15 cellular contexts compared by ENCODE assay signal in the genomic region with DNA sequence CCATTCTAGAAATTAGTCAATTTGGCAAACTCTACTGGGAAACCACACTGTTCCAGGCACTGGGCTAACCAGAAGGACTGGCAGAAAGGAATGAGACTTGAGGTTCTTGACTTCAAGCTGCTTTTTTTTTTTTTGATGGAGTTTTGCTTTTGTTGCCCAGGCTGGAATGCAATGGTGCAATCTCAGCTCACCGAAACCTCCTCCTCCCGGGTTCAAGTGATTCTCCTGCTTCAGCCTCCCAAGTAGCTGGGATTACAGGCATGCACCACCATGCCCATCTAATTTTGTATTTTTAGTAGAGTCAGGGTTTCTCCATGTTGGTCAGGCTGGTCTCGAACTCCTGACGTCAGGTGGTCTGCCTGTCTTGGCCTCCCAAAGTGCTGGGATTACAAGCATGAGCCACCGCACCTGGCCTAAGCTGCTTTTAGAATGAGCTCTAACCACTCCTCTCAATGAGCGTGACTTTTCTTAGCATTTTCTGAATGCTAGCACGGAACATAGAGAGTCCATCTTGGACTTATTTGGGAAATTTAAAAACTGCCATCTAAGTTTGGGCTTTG. TPM values are rescaled to one million over a fixed set of nuclear protein-coding genes. Genes with fewer than 3 reads are reported as not detected.
"Had no signal": no experiment of that assay in that cellular context is flagged by ENCODE, and none has a peak within 500 bp of the region (broad histone marks: within the 10 kb centered on the region; RNA-seq: fewer than 3 reads in every experiment).

No MANE protein-coding gene starts in this region.

RNA-seq across cellular contexts. Expression of a gene that starts 14.7 kb away (rescaled TPM):
- total RNA-seq: activated B cell treated with CpG ODN at 0.5 μM for 24 hours; activated CD4-positive, alpha-beta memory T cell treated with anti-CD3 and anti-CD28 coated beads for 36 hours; activated CD4-positive, alpha-beta memory T cell treated with anti-CD3 and anti-CD28 coated beads, Interleukin-2, amount 10 ng/mL, durations not matched to agents 7 days and 5 days; activated CD4-positive, alpha-beta T cell treated with anti-CD3 and anti-CD28 coated beads for 36 hours; activated CD4-positive, alpha-beta T cell treated with anti-CD3 and anti-CD28 coated beads, Interleukin-2, amount 10 ng/mL, durations not matched to agents 24 days and 14 days; activated CD4-positive, alpha-beta T cell treated with anti-CD3 and anti-CD28 coated beads, Interleukin-2, amount 10 ng/mL, durations not matched to agents 7 days and 5 days; activated CD8-positive, alpha-beta memory T cell treated with anti-CD3 and anti-CD28 coated beads for 36 hours; activated CD8-positive, alpha-beta memory T cell treated with anti-CD3 and anti-CD28 coated beads, Interleukin-2, amount 10 ng/mL, durations not matched to agents 7 days and 5 days; activated CD8-positive, alpha-beta T cell treated with anti-CD3 and anti-CD28 coated beads for 36 hours; activated CD8-positive, alpha-beta T cell treated with anti-CD3 and anti-CD28 coated beads, Interleukin-2, amount 10 ng/mL, durations not matched to agents 7 days and 5 days; T-helper 1 cell treated with Interleukin-12 subunit alpha and Interleukin-12 subunit beta and Interleukin-4 antibody, amounts not matched to agents 30 ng/mL and 1 ng/mL, for 36 hours; T-helper 17 cell; T-helper 2 cell treated with Interferon-gamma antibody and Interleukin-4, amounts not matched to agents 100 ng/mL and 5 ng/mL, for 36 hours had no signal

RNA-seq across cellular contexts. Expression of a gene that starts 39.9 kb away (rescaled TPM):
- total RNA-seq: activated B cell treated with CpG ODN at 0.5 μM for 24 hours; activated CD4-positive, alpha-beta memory T cell treated with anti-CD3 and anti-CD28 coated beads for 36 hours; activated CD4-positive, alpha-beta memory T cell treated with anti-CD3 and anti-CD28 coated beads, Interleukin-2, amount 10 ng/mL, durations not matched to agents 7 days and 5 days; activated CD4-positive, alpha-beta T cell treated with anti-CD3 and anti-CD28 coated beads for 36 hours; activated CD4-positive, alpha-beta T cell treated with anti-CD3 and anti-CD28 coated beads, Interleukin-2, amount 10 ng/mL, durations not matched to agents 24 days and 14 days; activated CD4-positive, alpha-beta T cell treated with anti-CD3 and anti-CD28 coated beads, Interleukin-2, amount 10 ng/mL, durations not matched to agents 7 days and 5 days; activated CD8-positive, alpha-beta memory T cell treated with anti-CD3 and anti-CD28 coated beads for 36 hours; activated CD8-positive, alpha-beta memory T cell treated with anti-CD3 and anti-CD28 coated beads, Interleukin-2, amount 10 ng/mL, durations not matched to agents 7 days and 5 days; activated CD8-positive, alpha-beta T cell treated with anti-CD3 and anti-CD28 coated beads for 36 hours; activated CD8-positive, alpha-beta T cell treated with anti-CD3 and anti-CD28 coated beads, Interleukin-2, amount 10 ng/mL, durations not matched to agents 7 days and 5 days; T-cell; T-helper 1 cell treated with Interleukin-12 subunit alpha and Interleukin-12 subunit beta and Interleukin-4 antibody, amounts not matched to agents 30 ng/mL and 1 ng/mL, for 36 hours; T-helper 17 cell; T-helper 2 cell treated with Interferon-gamma antibody and Interleukin-4, amounts not matched to agents 100 ng/mL and 5 ng/mL, for 36 hours; WTC11 had no signal
